ENCODE assay signal across 1 cellular context in genomic region chr7:136685506-136685905, GRCh38.
TF ChIP-seq lines count a peak whose summit lies in the region.

No MANE protein-coding gene starts in this region.

TF ChIP-seq in GM23338, 12 proteins besides CTCF, POLR2A, EP300 and RAD21 (continued from another document):
- TF ChIP-seq, protein P1, sequence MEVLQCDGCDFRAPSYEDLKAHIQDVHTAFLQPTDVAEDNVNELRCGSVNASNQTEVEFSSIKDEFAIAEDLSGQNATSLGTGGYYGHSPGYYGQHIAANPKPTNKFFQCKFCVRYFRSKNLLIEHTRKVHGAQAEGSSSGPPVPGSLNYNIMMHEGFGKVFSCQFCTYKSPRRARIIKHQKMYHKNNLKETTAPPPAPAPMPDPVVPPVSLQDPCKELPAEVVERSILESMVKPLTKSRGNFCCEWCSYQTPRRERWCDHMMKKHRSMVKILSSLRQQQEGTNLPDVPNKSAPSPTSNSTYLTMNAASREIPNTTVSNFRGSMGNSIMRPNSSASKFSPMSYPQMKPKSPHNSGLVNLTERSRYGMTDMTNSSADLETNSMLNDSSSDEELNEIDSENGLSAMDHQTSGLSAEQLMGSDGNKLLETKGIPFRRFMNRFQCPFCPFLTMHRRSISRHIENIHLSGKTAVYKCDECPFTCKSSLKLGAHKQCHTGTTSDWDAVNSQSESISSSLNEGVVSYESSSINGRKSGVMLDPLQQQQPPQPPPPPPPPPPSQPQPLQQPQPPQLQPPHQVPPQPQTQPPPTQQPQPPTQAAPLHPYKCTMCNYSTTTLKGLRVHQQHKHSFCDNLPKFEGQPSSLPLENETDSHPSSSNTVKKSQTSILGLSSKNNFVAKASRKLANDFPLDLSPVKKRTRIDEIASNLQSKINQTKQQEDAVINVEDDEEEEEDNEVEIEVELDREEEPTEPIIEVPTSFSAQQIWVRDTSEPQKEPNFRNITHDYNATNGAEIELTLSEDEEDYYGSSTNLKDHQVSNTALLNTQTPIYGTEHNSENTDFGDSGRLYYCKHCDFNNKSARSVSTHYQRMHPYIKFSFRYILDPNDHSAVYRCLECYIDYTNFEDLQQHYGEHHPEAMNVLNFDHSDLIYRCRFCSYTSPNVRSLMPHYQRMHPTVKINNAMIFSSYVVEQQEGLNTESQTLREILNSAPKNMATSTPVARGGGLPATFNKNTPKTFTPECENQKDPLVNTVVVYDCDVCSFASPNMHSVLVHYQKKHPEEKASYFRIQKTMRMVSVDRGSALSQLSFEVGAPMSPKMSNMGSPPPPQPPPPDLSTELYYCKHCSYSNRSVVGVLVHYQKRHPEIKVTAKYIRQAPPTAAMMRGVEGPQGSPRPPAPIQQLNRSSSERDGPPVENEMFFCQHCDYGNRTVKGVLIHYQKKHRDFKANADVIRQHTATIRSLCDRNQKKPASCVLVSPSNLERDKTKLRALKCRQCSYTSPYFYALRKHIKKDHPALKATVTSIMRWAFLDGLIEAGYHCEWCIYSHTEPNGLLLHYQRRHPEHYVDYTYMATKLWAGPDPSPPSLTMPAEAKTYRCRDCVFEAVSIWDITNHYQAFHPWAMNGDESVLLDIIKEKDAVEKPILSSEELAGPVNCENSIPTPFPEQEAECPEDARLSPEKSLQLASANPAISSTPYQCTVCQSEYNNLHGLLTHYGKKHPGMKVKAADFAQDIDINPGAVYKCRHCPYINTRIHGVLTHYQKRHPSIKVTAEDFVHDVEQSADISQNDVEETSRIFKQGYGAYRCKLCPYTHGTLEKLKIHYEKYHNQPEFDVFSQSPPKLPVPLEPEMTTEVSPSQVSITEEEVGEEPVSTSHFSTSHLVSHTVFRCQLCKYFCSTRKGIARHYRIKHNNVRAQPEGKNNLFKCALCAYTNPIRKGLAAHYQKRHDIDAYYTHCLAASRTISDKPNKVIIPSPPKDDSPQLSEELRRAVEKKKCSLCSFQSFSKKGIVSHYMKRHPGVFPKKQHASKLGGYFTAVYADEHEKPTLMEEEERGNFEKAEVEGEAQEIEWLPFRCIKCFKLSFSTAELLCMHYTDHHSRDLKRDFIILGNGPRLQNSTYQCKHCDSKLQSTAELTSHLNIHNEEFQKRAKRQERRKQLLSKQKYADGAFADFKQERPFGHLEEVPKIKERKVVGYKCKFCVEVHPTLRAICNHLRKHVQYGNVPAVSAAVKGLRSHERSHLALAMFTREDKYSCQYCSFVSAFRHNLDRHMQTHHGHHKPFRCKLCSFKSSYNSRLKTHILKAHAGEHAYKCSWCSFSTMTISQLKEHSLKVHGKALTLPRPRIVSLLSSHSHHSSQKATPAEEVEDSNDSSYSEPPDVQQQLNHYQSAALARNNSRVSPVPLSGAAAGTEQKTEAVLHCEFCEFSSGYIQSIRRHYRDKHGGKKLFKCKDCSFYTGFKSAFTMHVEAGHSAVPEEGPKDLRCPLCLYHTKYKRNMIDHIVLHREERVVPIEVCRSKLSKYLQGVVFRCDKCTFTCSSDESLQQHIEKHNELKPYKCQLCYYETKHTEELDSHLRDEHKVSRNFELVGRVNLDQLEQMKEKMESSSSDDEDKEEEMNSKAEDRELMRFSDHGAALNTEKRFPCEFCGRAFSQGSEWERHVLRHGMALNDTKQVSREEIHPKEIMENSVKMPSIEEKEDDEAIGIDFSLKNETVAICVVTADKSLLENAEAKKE (CRISPR knock-in tag; IDR thresholded peaks at IDR 0.05): no peak
- TF ChIP-seq, protein P2, sequence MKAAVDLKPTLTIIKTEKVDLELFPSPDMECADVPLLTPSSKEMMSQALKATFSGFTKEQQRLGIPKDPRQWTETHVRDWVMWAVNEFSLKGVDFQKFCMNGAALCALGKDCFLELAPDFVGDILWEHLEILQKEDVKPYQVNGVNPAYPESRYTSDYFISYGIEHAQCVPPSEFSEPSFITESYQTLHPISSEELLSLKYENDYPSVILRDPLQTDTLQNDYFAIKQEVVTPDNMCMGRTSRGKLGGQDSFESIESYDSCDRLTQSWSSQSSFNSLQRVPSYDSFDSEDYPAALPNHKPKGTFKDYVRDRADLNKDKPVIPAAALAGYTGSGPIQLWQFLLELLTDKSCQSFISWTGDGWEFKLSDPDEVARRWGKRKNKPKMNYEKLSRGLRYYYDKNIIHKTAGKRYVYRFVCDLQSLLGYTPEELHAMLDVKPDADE (IDR thresholded peaks at IDR 0.05): no peak
- no peak for TF ChIP-seq CREB1 (CRISPR knock-in tag; IDR thresholded peaks at IDR 0.05; ENCODE audit: low read depth)
- no peak for TF ChIP-seq NANOG (IDR thresholded peaks at IDR 0.05; ENCODE audit: borderline replicate concordance)
- TF ChIP-seq ZNF331 (CRISPR knock-in tag; IDR thresholded peaks at IDR 0.05; ENCODE audit: low read depth): no peak
- TF ChIP-seq EZH2phosphoT487 (IDR thresholded peaks at IDR 0.05; ENCODE audit: unreplicated experiment): no peak
- TF ChIP-seq POLR2AphosphoS5 (IDR thresholded peaks at IDR 0.05; ENCODE audit: low read depth): no peak
- TF ChIP-seq JUNB (IDR thresholded peaks at IDR 0.05; ENCODE audit: unreplicated experiment): no peak
- TF ChIP-seq STAT1 (IDR thresholded peaks at IDR 0.05; ENCODE audit: unreplicated experiment): no peak
